In genomic region chr7:13988765-13989137, GRCh38 we compare ENCODE assay signal across 7 cellular contexts. TPM values are rescaled to one million over a fixed set of nuclear protein-coding genes. Genes with fewer than 3 reads are reported as not detected.
DNase-seq lines count a peak whose midpoint lies in the region; ATAC-seq and TF ChIP-seq lines count a peak whose summit lies in the region.

No MANE protein-coding gene starts in this region.

- peak overlapping the region; percentile 6 for H3K27ac ChIP-seq in iPS DF 6.9 (ENCODE audit: low read length)
- peak overlapping the region; percentile 90 for H3K27ac ChIP-seq in subcutaneous abdominal adipose tissue (ENCODE audit: low read depth, low read length)

- ATAC-seq in SK-N-SH treated with all-trans-retinoic acid at 6 μM for 48 hours = peak; percentile 1
- no peak for ATAC-seq in HG03159 (IDR thresholded peaks at IDR 0.05; ENCODE audit: unreplicated experiment)

- H3K4me1 ChIP-seq in iPS DF 6.9 (ENCODE audit: control insufficient read depth, insufficient read depth, low read length) (peaks cover 2% of the 10 kb centered on the region; the same call in 1 of the 2 replicates), subcutaneous abdominal adipose tissue (ENCODE audit: control insufficient read depth in 5 of 5, insufficient read depth in 5 of 5, low read length in 5 of 5) (peaks cover 3 to 36% (median 29%) of the 10 kb centered on the region in 5 donors)

- H3K9me3 ChIP-seq in iPS DF 6.9 (ENCODE audit: control insufficient read depth, insufficient read depth, low read length) (no peaks in the 10 kb centered on the region), subcutaneous abdominal adipose tissue (ENCODE audit: control insufficient read depth in 5 of 5, low read length in 5 of 5) (no peaks in the 10 kb centered on the region)

- H3K4me3 ChIP-seq in iPS DF 6.9 (ENCODE audit: low read length) (peak overlapping the region; percentile 73; the same call in 1 of the 2 replicates), subcutaneous abdominal adipose tissue (ENCODE audit: low read depth in 1 of 5, low read length in 5 of 5) (peak overlapping the region; percentile 78 to 95 (median 87))

- H3K9ac ChIP-seq in subcutaneous abdominal adipose tissue (ENCODE audit: low read length in 5 of 5) = peak overlapping the region in 3 of 5 donors; percentile 65 to 89 (median 77)

- no peaks in the 10 kb centered on the region for H3K36me3 ChIP-seq in iPS DF 6.9 (ENCODE audit: control insufficient read depth, insufficient read depth, low read length)
- H3K36me3 ChIP-seq in subcutaneous abdominal adipose tissue (ENCODE audit: control insufficient read depth in 5 of 5, insufficient read depth in 5 of 5, low read length in 5 of 5) = no peaks in the 10 kb centered on the region

- WGBS in iPS DF 6.9 (ENCODE audit: insufficient coverage, insufficient read length) = no CpG with 5 or more reads among the region's 5 CpGs

- no peaks in the 10 kb centered on the region for H3K27me3 ChIP-seq in iPS DF 6.9 (ENCODE audit: control insufficient read depth, insufficient read depth, low read length)
- peaks cover 0 to 6% (median 0%) of the 10 kb centered on the region in 5 donors for H3K27me3 ChIP-seq in subcutaneous abdominal adipose tissue (ENCODE audit: control insufficient read depth in 5 of 5, insufficient read depth in 4 of 5, low read length in 5 of 5)

- DNase-seq in HT1080 (ENCODE audit: low read depth) (peak; percentile 24), iPS DF 6.9 (ENCODE audit: low read depth, low spot score) (no peak), LoVo (ENCODE audit: low spot score) (no peak), AML-193 (lab: John Stamatoyannopoulos, UW) (no peak)

TF ChIP-seq in SK-N-SH treated with all-trans-retinoic acid at 6 μM for 48 hours, 23 proteins besides CTCF, POLR2A, EP300 and RAD21:
- TF ChIP-seq PATZ1 (CRISPR knock-in tag; IDR thresholded peaks at IDR 0.05; ENCODE audit: borderline replicate concordance) (peak; percentile 81; the same call in 1 of the 2 replicates), ZNF70 (CRISPR knock-in tag; IDR thresholded peaks at IDR 0.05) (no peak)

RNA-seq across cellular contexts. Expression of gene ETV1, which starts 0.7 kb away (rescaled TPM):
- 9.3 and 9.5 TPM in 2 replicates for total RNA-seq in HT1080 (2014; rRNA removed; shearing (Covaris generic))
- polyA plus RNA-seq in HT1080 (2015; cell fraction: cytosol; rRNA removed) = 5.8 and 6.5 TPM in 2 replicates
- polyA plus RNA-seq in HT1080 (2015; cell fraction: nucleus; rRNA removed) = 10.6 and 10.8 TPM in 2 replicates
